Comparison of ENCODE assay signal across 1 cellular context in the genomic region with DNA sequence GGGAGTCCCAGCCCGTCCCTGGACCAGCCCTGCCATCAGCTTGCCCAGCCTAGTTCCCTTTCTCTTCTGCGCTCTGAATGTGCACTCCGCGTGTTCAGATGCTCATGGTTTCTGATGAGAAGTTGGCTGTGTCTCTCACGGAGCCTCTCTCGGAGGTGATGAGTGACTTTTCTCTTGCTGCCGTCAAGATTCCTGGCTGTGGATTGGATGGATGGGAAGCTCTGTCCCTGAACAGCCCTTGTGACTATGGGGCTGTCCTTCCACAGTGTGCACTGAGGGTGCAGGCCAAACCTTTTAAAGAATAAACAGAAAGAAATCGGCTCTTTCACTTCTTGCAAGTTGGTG.
TF ChIP-seq lines count a peak whose summit lies in the region.

No MANE protein-coding gene starts in this region.

TF ChIP-seq in IMR-90, 13 proteins besides CTCF, POLR2A, EP300 and RAD21 (continued from another document):
- TF ChIP-seq CEBPB (IDR thresholded peaks at IDR 0.05; ENCODE audit: low read depth, low read length), result no peak
TF ChIP-seq in IMR-90: peak in this region for 0.
